ENCODE assay signal across 10 cellular contexts in genomic region chr6:28125396-28125795, GRCh38. TPM values are rescaled to one million over a fixed set of nuclear protein-coding genes. Genes with fewer than 3 reads are reported as not detected.
A peak's percentile ranks its signal among the peaks of the same experiment; 100 is the strongest.
DNase-seq lines count a peak whose midpoint lies in the region; TF ChIP-seq lines count a peak whose summit lies in the region.
"Had no signal": no experiment of that assay in that cellular context is flagged by ENCODE, and none has a peak within 500 bp of the region (broad histone marks: within the 10 kb centered on the region; RNA-seq: fewer than 3 reads in every experiment).

No MANE protein-coding gene starts in this region.

- dilution Hi-C loops in mammary epithelial cell (cut with HindIII; ENCODE audit: low sequenced_read_pairs) = no loop called here

- H3K4me1 ChIP-seq in mammary epithelial cell (ENCODE audit: insufficient read depth, low read length) (peaks cover 7% of the 10 kb centered on the region), hepatocyte (ENCODE audit: insufficient read depth) (no peaks in the 10 kb centered on the region), stomach (peaks cover 7 to 26% (median 21%) of the 10 kb centered on the region in 4 donors), thyroid gland (peaks cover 4 to 13% of the 10 kb centered on the region in 2 donors)

- no peak overlapping the region for H3K27ac ChIP-seq in mammary epithelial cell (ENCODE audit: insufficient read depth, low read depth, low read length)
- H3K27ac ChIP-seq in SK-N-MC = no peak overlapping the region
- H3K27ac ChIP-seq in hepatocyte = no peak overlapping the region
- peak overlapping the region in 1 of 5 donors; percentile 14 for H3K27ac ChIP-seq in stomach
- no peak overlapping the region for H3K27ac ChIP-seq in thyroid gland

- H3K4me2 ChIP-seq in mammary epithelial cell (ENCODE audit: insufficient read depth, low read depth, low read length) = no peak overlapping the region
- peak overlapping the region; percentile 79 for H3K4me2 ChIP-seq in hepatocyte

- H3K27ac Mint-ChIP-seq in MCF 10A (ENCODE audit: low read depth, unreplicated experiment) = peak overlapping the region; percentile 87

- BruUV-seq in MCF 10A (replicated peaks; lab: Mats Ljungman, UMichigan) = no TSS peak
- no TSS peak for BruUV-seq in mammary epithelial cell (replicated peaks; lab: Mats Ljungman, UMichigan)

- H3K27me3 Mint-ChIP-seq in MCF 10A (ENCODE audit: insufficient read depth, unreplicated experiment) = no peaks in the 10 kb centered on the region

- H2AFZ ChIP-seq in mammary epithelial cell (ENCODE audit: low read depth, low read length) = no peak overlapping the region
- peak overlapping the region; percentile 70 for H2AFZ ChIP-seq in hepatocyte

- H3K9me3 Mint-ChIP-seq in MCF 10A (ENCODE audit: unreplicated experiment) = no peaks in the 10 kb centered on the region

- H3K4me3 Mint-ChIP-seq in MCF 10A (ENCODE audit: unreplicated experiment) = peak overlapping the region; percentile 84

- in situ Hi-C loops in mammary epithelial cell (cut with MboI; ENCODE audit: low sequenced_read_pairs in 2 of 2) = no loop called here

- DNase-seq in MCF 10A (ENCODE audit: unreplicated experiment) (no peak), mammary epithelial cell (no peak), SK-N-MC (ENCODE audit: low read depth, low spot score) (no peak), hepatocyte (ENCODE audit: low spot score) (no peak), stomach (no peak), thyroid gland (no peak), NCI-H1417 treated with DMSO at 0.1 percent for 48 hours (lab: John Stamatoyannopoulos, UW) (no peak)
- no peak for DNase-seq in stimulated activated CD4-positive, alpha-beta T cell treated with anti-CD3 and anti-CD28 coated beads, Interleukin-2, amount 100 ng/mL, for 48 hours
- DNase-seq: NCI-H526, WERI-Rb-1 had no signal

- intact Hi-C loops in MCF 10A (cut with micrococcal nuclease) = no loop called here
- intact Hi-C loops in mammary epithelial cell (cut with micrococcal nuclease) = no loop called here
- intact Hi-C loops in stomach (cut with DNase I; ENCODE audit: low total_unique reads) = loop anchor here (10.0 kb wide), 1 partner anchor 99 kb away; the partner anchor contains the start of gene ZSCAN9
- intact Hi-C loops in thyroid gland (cut with DNase I) = loop anchor here (5.0 kb wide), 1 partner anchor 232 kb away; no protein-coding TSS in a partner anchor

- H3K4me1 Mint-ChIP-seq in MCF 10A (ENCODE audit: insufficient read depth, unreplicated experiment) = peaks cover 41% of the 10 kb centered on the region

- H3K9me3 ChIP-seq in mammary epithelial cell (replicated peaks; ENCODE audit: insufficient read depth, low read length) = no peaks in the 10 kb centered on the region
- H3K9me3 ChIP-seq in SK-N-MC (ENCODE audit: low read depth, low read length) = no peaks in the 10 kb centered on the region
- no peaks in the 10 kb centered on the region for H3K9me3 ChIP-seq in hepatocyte (ENCODE audit: low read depth)
- H3K9me3 ChIP-seq in stomach = no peaks in the 10 kb centered on the region
- H3K9me3 ChIP-seq in thyroid gland = no peaks in the 10 kb centered on the region

- peaks cover 5% of the 10 kb centered on the region for H3K36me3 ChIP-seq in mammary epithelial cell (ENCODE audit: insufficient read depth, low read length)
- H3K36me3 ChIP-seq in SK-N-MC (ENCODE audit: insufficient read depth, low read length) = peaks cover 53% of the 10 kb centered on the region
- no peaks in the 10 kb centered on the region for H3K36me3 ChIP-seq in hepatocyte (replicated peaks; ENCODE audit: insufficient read depth, low read depth)
- H3K36me3 ChIP-seq in stomach = peaks cover 0 to 65% (median 49%) of the 10 kb centered on the region in 4 donors
- peaks cover 0 to 5% of the 10 kb centered on the region in 2 donors for H3K36me3 ChIP-seq in thyroid gland

- H4K20me1 ChIP-seq in mammary epithelial cell (ENCODE audit: insufficient read depth, low read length) = no peaks in the 10 kb centered on the region
- no peaks in the 10 kb centered on the region for H4K20me1 ChIP-seq in hepatocyte (ENCODE audit: insufficient read depth, poor library complexity, severe bottlenecking)

- H3K9ac ChIP-seq in mammary epithelial cell (ENCODE audit: insufficient read depth, low read length) (no peak overlapping the region), SK-N-MC (ENCODE audit: insufficient read length) (peak overlapping the region; percentile 68)

- no peak for TF ChIP-seq EP300 in stomach (IDR thresholded peaks at IDR 0.05)

- H3K4me3 ChIP-seq in mammary epithelial cell (replicated peaks in 1 of 3; ENCODE audit: insufficient read depth in 1 of 3, low read depth in 2 of 3, low read length in 3 of 3) = no peak overlapping the region
- peak overlapping the region; percentile 90 for H3K4me3 ChIP-seq in SK-N-MC
- H3K4me3 ChIP-seq in hepatocyte = peak overlapping the region; percentile 51
- peak overlapping the region in 3 of 4 donors; percentile 64 to 78 (median 74) for H3K4me3 ChIP-seq in stomach
- H3K4me3 ChIP-seq in thyroid gland (replicated peaks in 1 of 3) = no peak overlapping the region

- peaks cover 42% of the 10 kb centered on the region for H3K36me3 Mint-ChIP-seq in MCF 10A (ENCODE audit: insufficient read depth, unreplicated experiment)

- POLR2A ChIA-PET in MCF 10A (lab: Yijun Ruan, JAX) = interaction anchor here (0.6 to 8.1 kb wide), 7 partner anchors 8 to 252 kb away, joined by 3 to 112 read pairs (median 7); partner anchors contain the start of genes ZKSCAN4 and ZKSCAN8

- H3K9me2 ChIP-seq in hepatocyte (replicated peaks; ENCODE audit: insufficient read depth) = no peaks in the 10 kb centered on the region

- WGBS in mammary epithelial cell (ENCODE audit: low coverage, missing lambda C conversion rate) = 75% methylated on average over 3 of the region's 4 CpGs
- WGBS in hepatocyte (ENCODE audit: low lambda C conversion rate, missing lambda C conversion rate) = 87% methylated on average over 4 of the region's 4 CpGs
- WGBS in stomach, 5 donors = 67 to 85% (median 76%) methylated on average over 4 of the region's 4 CpGs
- 69 to 81% methylated on average over 4 of the region's 4 CpGs for WGBS in thyroid gland, 2 donors

- TF ChIP-seq CTCF in MCF 10A (IDR thresholded peaks at IDR 0.05; ENCODE audit: unreplicated experiment) (no peak), mammary epithelial cell (conservative IDR thresholded peaks at IDR 0.05 in 1 of 2, IDR thresholded peaks at IDR 0.05 in 1 of 2; ENCODE audit: extremely low read depth in 1 of 2, insufficient read depth in 1 of 2, low read depth in 1 of 2, low read length in 2 of 2) (no peak), hepatocyte (IDR thresholded peaks at IDR 0.05; ENCODE audit: poor library complexity) (no peak), stomach (IDR thresholded peaks at IDR 0.05) (no peak), thyroid gland (IDR thresholded peaks at IDR 0.05) (no peak)

- CTCF ChIA-PET in MCF 10A (lab: Yijun Ruan, JAX) = interaction anchor here (0.7 to 2.2 kb wide), 3 partner anchors 8 to 461 kb away, joined by 3 to 7 read pairs (median 3); no protein-coding TSS in a partner anchor
- CTCF ChIA-PET in mammary epithelial cell (lab: Charles Lee; ENCODE audit: low non-redundant PET) = no interaction called here

- no peak for TF ChIP-seq POLR2A in stomach (IDR thresholded peaks at IDR 0.05)
- TF ChIP-seq POLR2A in thyroid gland (IDR thresholded peaks at IDR 0.05) = no peak

- H3K27me3 ChIP-seq in mammary epithelial cell (ENCODE audit: insufficient read depth, low read length) (no peaks in the 10 kb centered on the region), hepatocyte (no peaks in the 10 kb centered on the region), stomach (no peaks in the 10 kb centered on the region), thyroid gland (no peaks in the 10 kb centered on the region)

- peaks cover 35% of the 10 kb centered on the region for H3K79me2 ChIP-seq in mammary epithelial cell (ENCODE audit: insufficient read depth, low read length)
- peaks cover 44% of the 10 kb centered on the region for H3K79me2 ChIP-seq in hepatocyte

RNA-seq across cellular contexts. Expression of gene ZSCAN16, which starts 1.0 kb away (rescaled TPM):
- total RNA-seq in MCF 10A (2022) (2.6 and 4.4 TPM in 2 replicates), mammary epithelial cell (1 to 10 TPM; 1.1 to 1.7 TPM), hepatocyte (4.1 and 4.3 TPM in 2 replicates), stomach (1 to 10 TPM in 4 of 5 donors, not detected in 1; 3.8 to 9.0 (median 4.9) TPM), thyroid gland (1 to 10 TPM; 5.8 to 7.9 (median 7.4) TPM)
- polyA plus RNA-seq in mammary epithelial cell (1.0 TPM), hepatocyte (5.4 and 6.7 TPM in 2 replicates), stomach (10 to 100 TPM in 1 of 3 donors, 1 to 10 TPM in 2; 6.1 to 13.0 (median 7.1) TPM)
- polyA minus RNA-seq in mammary epithelial cell = not detected

RNA-seq across cellular contexts. Expression of gene ZKSCAN8, which starts 16.3 kb away (rescaled TPM):
- 26.7 and 27.9 TPM in 2 replicates for total RNA-seq in MCF 10A (2022)
- 10 to 100 TPM; 16.3 to 24.2 TPM for total RNA-seq in mammary epithelial cell
- polyA plus RNA-seq in mammary epithelial cell = 4.5 TPM
- polyA minus RNA-seq in mammary epithelial cell = 8.5 TPM
- total RNA-seq in hepatocyte = 18.2 and 21.2 TPM in 2 replicates
- polyA plus RNA-seq in hepatocyte = 3.2 and 4.1 TPM in 2 replicates
- total RNA-seq in stomach = 100 to 1,000 TPM in 1 of 5 donors, 10 to 100 TPM in 3, 1 to 10 TPM in 1; 6.4 to 101 (median 17.8) TPM
- 1 to 10 TPM; 1.8 to 2.9 (median 1.8) TPM for polyA plus RNA-seq in stomach
- total RNA-seq in thyroid gland = 10 to 100 TPM; 21.5 to 44.2 (median 26.8) TPM

RNA-seq across cellular contexts. Expression of gene ZNF165, which starts 45.0 kb away (rescaled TPM):
- 7.1 and 10.8 TPM in 2 replicates for total RNA-seq in MCF 10A (2022)
- 1 to 10 TPM; 3.5 to 6.5 TPM for total RNA-seq in mammary epithelial cell
- 1.2 TPM for polyA plus RNA-seq in mammary epithelial cell
- polyA minus RNA-seq in mammary epithelial cell = not detected
- 6.5 and 9.4 TPM in 2 replicates for total RNA-seq in hepatocyte
- polyA plus RNA-seq in hepatocyte = 4.8 and 5.9 TPM in 2 replicates
- 1 to 10 TPM in 4 of 5 donors, not detected in 1; 1.2 to 4.2 (median 2.7) TPM for total RNA-seq in stomach
- 1 to 10 TPM; 1.7 to 2.3 (median 1.8) TPM for polyA plus RNA-seq in stomach
- 1 to 10 TPM; 1.7 to 5.3 (median 4.0) TPM for total RNA-seq in thyroid gland

Comparison
In these comparisons a context has a peak if more than half of its experiments do, and no peak if none do; other contexts are left out.
1. H3K4me3 ChIP-seq: peak in SK-N-MC (single experiment), hepatocyte (single experiment) and stomach (3 of 4); none in mammary epithelial cell (0 of 3) and thyroid gland (0 of 3).
2. intact Hi-C loops: an anchor here in stomach (10.0 kb wide) and thyroid gland (5.0 kb wide); none called in MCF 10A and mammary epithelial cell.